In genomic region chr1:177945943-177946650, GRCh38 we compare ENCODE assay signal across 8 cellular contexts. TPM values are rescaled to one million over a fixed set of nuclear protein-coding genes. Genes with fewer than 3 reads are reported as not detected.
DNase-seq lines count a peak whose midpoint lies in the region; ATAC-seq and TF ChIP-seq lines count a peak whose summit lies in the region.

No MANE protein-coding gene starts in this region.

- no peaks in the 10 kb centered on the region for H3K27me3 Mint-ChIP-seq in activated CD4-positive, alpha-beta memory T cell treated with anti-CD3 and anti-CD28 coated beads, Interleukin-2, amount 10 ng/mL, durations not matched to agents 7 days and 5 days

- H3K27ac Mint-ChIP-seq in activated CD4-positive, alpha-beta memory T cell treated with anti-CD3 and anti-CD28 coated beads, Interleukin-2, amount 10 ng/mL, durations not matched to agents 7 days and 5 days = no peak overlapping the region

- H3K9me3 Mint-ChIP-seq in activated CD4-positive, alpha-beta memory T cell treated with anti-CD3 and anti-CD28 coated beads, Interleukin-2, amount 10 ng/mL, durations not matched to agents 7 days and 5 days = no peaks in the 10 kb centered on the region

- H3K27me3 ChIP-seq in foreskin keratinocyte = no peaks in the 10 kb centered on the region

- peak; percentile 68 for ATAC-seq in GM18505 (IDR thresholded peaks at IDR 0.05; ENCODE audit: unreplicated experiment)
- peak; percentile 74 for ATAC-seq in HG03066 (IDR thresholded peaks at IDR 0.05; ENCODE audit: low read depth, unreplicated experiment)
- peak; percentile 80 for ATAC-seq in foreskin keratinocyte
- no peak for ATAC-seq in HG03025 (IDR thresholded peaks at IDR 0.05; ENCODE audit: low FRiP score, unreplicated experiment)

- H3K4me3 Mint-ChIP-seq in activated CD4-positive, alpha-beta memory T cell treated with anti-CD3 and anti-CD28 coated beads, Interleukin-2, amount 10 ng/mL, durations not matched to agents 7 days and 5 days = no peak overlapping the region

- H3K27ac ChIP-seq in foreskin keratinocyte = no peak overlapping the region

- H3K4me1 Mint-ChIP-seq in activated CD4-positive, alpha-beta memory T cell treated with anti-CD3 and anti-CD28 coated beads, Interleukin-2, amount 10 ng/mL, durations not matched to agents 7 days and 5 days = no peaks in the 10 kb centered on the region

- CTCF ChIA-PET in activated CD4-positive, alpha-beta memory T cell treated with anti-CD3 and anti-CD28 coated beads, Interleukin-2, amount 10 ng/mL, durations not matched to agents 7 days and 5 days (lab: Charles Lee) = interaction anchor here (1.0 to 1.2 kb wide), 2 partner anchors 9 to 1083 kb away, joined by 4 to 5 read pairs; no protein-coding TSS in a partner anchor

- DNase-seq in C1 segment of cervical spinal cord (lab: John Stamatoyannopoulos, UW) (peak in 9 of 14 donors; percentile 8 to 52 (median 28)), NCI-H2227 (lab: John Stamatoyannopoulos, UW; ENCODE audit: unreplicated experiment) (peak; percentile 81), foreskin keratinocyte (peak; percentile 35 to 65), pons (ENCODE audit: low spot score) (peak; percentile 69)
- DNase-seq in activated CD4-positive, alpha-beta memory T cell treated with anti-CD3 and anti-CD28 coated beads, Interleukin-2, amount 10 ng/mL, durations not matched to agents 7 days and 5 days = peak; percentile 36

- TF ChIP-seq CTCF in foreskin keratinocyte (conservative IDR thresholded peaks at IDR 0.05) = peak; percentile 98

- no peak for TF ChIP-seq POLR2A in GM18505 (IDR thresholded peaks at IDR 0.05; ENCODE audit: borderline replicate concordance, extremely low read depth, insufficient read depth, insufficient read length)

- H3K4me1 ChIP-seq in foreskin keratinocyte = no peaks in the 10 kb centered on the region

- POLR2A ChIA-PET in activated CD4-positive, alpha-beta memory T cell treated with anti-CD3 and anti-CD28 coated beads, Interleukin-2, amount 10 ng/mL, durations not matched to agents 7 days and 5 days (lab: Charles Lee) = no interaction called here

- no peaks in the 10 kb centered on the region for H3K36me3 Mint-ChIP-seq in activated CD4-positive, alpha-beta memory T cell treated with anti-CD3 and anti-CD28 coated beads, Interleukin-2, amount 10 ng/mL, durations not matched to agents 7 days and 5 days (ENCODE audit: low read depth)

RNA-seq across cellular contexts. Expression of gene SEC16B, which starts 23.8 kb away (rescaled TPM):
- total RNA-seq in activated CD4-positive, alpha-beta memory T cell treated with anti-CD3 and anti-CD28 coated beads, Interleukin-2, amount 10 ng/mL, durations not matched to agents 7 days and 5 days = not detected
- 0.35 and 1.1 TPM in 2 replicates for total RNA-seq in foreskin keratinocyte
- 0.16 and 0.39 TPM in 2 replicates for polyA plus RNA-seq in foreskin keratinocyte

Comparison
In these comparisons a context has a peak if more than half of its experiments do, and no peak if none do; other contexts are left out.
1. DNase-seq: peak in every context shown above with its lines; median percentile 81 in NCI-H2227; 69 in pons; 50 in foreskin keratinocyte; 36 in activated CD4-positive, alpha-beta memory T cell treated with anti-CD3 and anti-CD28 coated beads, Interleukin-2, amount 10 ng/mL, durations not matched to agents 7 days and 5 days; 28 in C1 segment of cervical spinal cord.